8 cellular contexts compared by ENCODE assay signal in the genomic region with DNA sequence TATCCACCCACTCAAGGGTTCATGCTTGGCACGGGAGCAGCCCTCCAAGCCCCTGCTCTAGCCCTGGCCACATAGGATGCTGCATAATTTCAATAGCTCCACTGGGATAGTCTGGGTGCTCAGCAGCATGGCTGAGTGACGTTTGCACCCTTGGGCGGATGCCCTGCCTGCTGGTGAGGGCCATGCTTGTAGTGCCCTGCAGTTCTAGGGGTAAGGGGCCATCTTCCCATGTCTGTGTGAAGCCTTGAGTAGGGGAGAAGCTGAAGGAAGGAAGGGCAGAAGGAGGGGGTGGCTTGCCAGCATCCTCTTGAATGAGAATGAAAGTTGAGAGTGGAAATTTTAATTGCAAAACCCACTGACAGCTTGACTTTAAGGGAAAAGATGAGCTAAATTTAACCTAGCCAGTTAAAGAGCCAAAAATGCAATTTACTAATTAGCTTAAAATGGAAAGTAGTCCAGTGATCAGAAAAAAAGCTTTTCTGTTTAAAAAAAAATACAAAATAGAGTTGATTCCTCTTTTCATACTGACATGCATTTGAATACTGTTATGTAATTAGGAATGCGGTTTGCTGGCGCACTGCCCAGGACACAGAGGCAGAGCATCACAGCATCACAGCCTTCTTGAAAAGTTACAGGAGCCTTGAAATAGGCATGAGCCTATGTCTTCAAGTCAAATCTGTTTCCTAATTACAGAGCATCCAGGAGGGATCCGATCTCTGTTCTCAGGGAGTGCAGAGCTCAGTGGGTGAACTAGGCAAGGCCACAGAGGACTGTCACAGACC. TPM values are rescaled to one million over a fixed set of nuclear protein-coding genes. Genes with fewer than 3 reads are reported as not detected.
DNase-seq lines count a peak whose midpoint lies in the region; ATAC-seq and TF ChIP-seq lines count a peak whose summit lies in the region.

No MANE protein-coding gene starts in this region.

- no peak for TF ChIP-seq CTCF in astrocyte of the cerebellum (IDR thresholded peaks at IDR 0.05; ENCODE audit: low read depth, low read length, missing control alignments)

- H3K4me3 ChIP-seq in astrocyte of the cerebellum (ENCODE audit: low read depth, low read length) = no peak overlapping the region

- ATAC-seq in left lobe of liver (no peak), HG03521 (IDR thresholded peaks at IDR 0.05; ENCODE audit: unreplicated experiment) (no peak)

- in situ Hi-C loops in astrocyte of the cerebellum (cut with HindIII; ENCODE audit: low sequenced_read_pairs) = no loop called here

- DNase-seq in AG08395 (ENCODE audit: low spot score) = peak; percentile 55
- peak; percentile 39 for DNase-seq in M059J (ENCODE audit: low read depth)
- DNase-seq in astrocyte of the cerebellum (ENCODE audit: low read depth) = peak; percentile 58
- DNase-seq in left lobe of liver (ENCODE audit: low spot score) = peak; percentile 45
- no peak for DNase-seq in NCI-H2196 treated with DMSO at 0.1 percent for 48 hours (lab: John Stamatoyannopoulos, UW; ENCODE audit: unreplicated experiment)
- no peak for DNase-seq in NCI-H2107 (lab: John Stamatoyannopoulos, UW)
- no peak for DNase-seq in midbrain (lab: John Stamatoyannopoulos, UW)

RNA-seq across cellular contexts. Expression of a gene that starts 18.5 kb away (rescaled TPM):
- 32.0 and 32.6 TPM in 2 replicates for total RNA-seq in M059J (2014; rRNA removed; shearing (Covaris generic))
- total RNA-seq in left lobe of liver = 5.1 TPM

Comparison
In these comparisons a context has a peak if more than half of its experiments do, and no peak if none do; other contexts are left out.
1. DNase-seq: peak in AG08395 (single experiment), M059J (single experiment), astrocyte of the cerebellum (single experiment) and left lobe of liver (single experiment); none in NCI-H2196 treated with DMSO at 0.1 percent for 48 hours (single experiment), NCI-H2107 (single experiment) and midbrain (single experiment).